ENCODE assay signal across 14 cellular contexts in genomic region chr17:40481106-40481505, GRCh38. TPM values are rescaled to one million over a fixed set of nuclear protein-coding genes. Genes with fewer than 3 reads are reported as not detected.
DNase-seq lines count a peak whose midpoint lies in the region; ATAC-seq, FAIRE-seq and TF ChIP-seq lines count a peak whose summit lies in the region.
"Had no signal": no experiment of that assay in that cellular context is flagged by ENCODE, and none has a peak within 500 bp of the region (broad histone marks: within the 10 kb centered on the region; RNA-seq: fewer than 3 reads in every experiment).

No MANE protein-coding gene starts in this region.

- H4K5ac ChIP-seq in H1 (ENCODE audit: insufficient read length, low read depth, low read length): no peak overlapping the region

- no peaks in the 10 kb centered on the region for H3K36me3 Mint-ChIP-seq in activated T-cell treated with anti-CD3 and anti-CD28 coated beads, Interleukin-2, amount 50 U/mL, for 24 hours (ENCODE audit: low read depth)
- no peaks in the 10 kb centered on the region for H3K36me3 Mint-ChIP-seq in stimulated activated naive B cell treated with anti-CD40 and anti-IgM and Interleukin-4, amounts not matched to agents 10 μg/mL and 1 μg/mL and 100 μg/mL, for 72 hours

- H3K23me2 ChIP-seq in H1 (ENCODE audit: low read depth, low read length): no peaks in the 10 kb centered on the region; the same call in 1 of the 2 replicates

- CTCF ChIA-PET in H1 (lab: Charles Lee; ENCODE audit: partially characterized antibody): interaction anchor here (0.7 to 1.5 kb wide), 6 partner anchors 18 to 79 kb away, joined by 3 to 6 read pairs (median 4); no protein-coding TSS in a partner anchor

- H4K8ac ChIP-seq in H1 (ENCODE audit: extremely low read depth, insufficient read depth, low read length): no peak overlapping the region

- H3K27me3 ChIP-seq in RWPE2 (ENCODE audit: insufficient read depth, poor library complexity, severe bottlenecking) (no peaks in the 10 kb centered on the region), H1 (replicated peaks in 1 of 4; ENCODE audit: control insufficient read depth in 3 of 4, extremely low read depth in 1 of 4, insufficient read depth in 3 of 4, low read length in 3 of 4) (no peaks in the 10 kb centered on the region; a peak in 1 of 7 replicates), gastroesophageal sphincter (no peaks in the 10 kb centered on the region)
- H3K27me3 ChIP-seq: SJSA1 had no signal

- H2AFZ ChIP-seq in H1 (ENCODE audit: low read length): no peak overlapping the region
- H2AFZ ChIP-seq: parathyroid adenoma had no signal

- H2AK5ac ChIP-seq in H1 (ENCODE audit: low read depth, low read length): no peak overlapping the region

- peak overlapping the region; percentile 44 for H4K91ac ChIP-seq in H1 (replicated peaks; ENCODE audit: insufficient read length, low read length)

- no peaks in the 10 kb centered on the region for H3K79me2 ChIP-seq in H1 (ENCODE audit: control insufficient read depth in 1 of 2, insufficient read depth in 2 of 2, low read length in 2 of 2)
- H3K79me2 ChIP-seq: parathyroid adenoma had no signal

- H3K4me3 Mint-ChIP-seq in activated T-cell treated with anti-CD3 and anti-CD28 coated beads, Interleukin-2, amount 50 U/mL, for 24 hours: peak overlapping the region; percentile 73
- H3K4me3 Mint-ChIP-seq in stimulated activated naive B cell treated with anti-CD40 and anti-IgM and Interleukin-4, amounts not matched to agents 10 μg/mL and 1 μg/mL and 100 μg/mL, for 72 hours: peak overlapping the region; percentile 51 to 62

- peak overlapping the region; percentile 100 for H3K27ac ChIP-seq in RWPE2 (ENCODE audit: poor library complexity, severe bottlenecking)
- no peak overlapping the region for H3K27ac ChIP-seq in H1 (ENCODE audit: low read depth, low read length)
- H3K27ac ChIP-seq in gastroesophageal sphincter: no peak overlapping the region
- H3K27ac ChIP-seq: parathyroid adenoma, SJSA1 had no signal

- no peak overlapping the region for H2BK120ac ChIP-seq in H1 (replicated peaks; ENCODE audit: low read depth, low read length)

- no peak for TF ChIP-seq POLR2A in H1 (IDR thresholded peaks at IDR 0.05; ENCODE audit: control extremely low read depth in 1 of 2, low read depth in 2 of 2, low read length in 2 of 2)
- no peak for TF ChIP-seq POLR2A in gastroesophageal sphincter (IDR thresholded peaks at IDR 0.05)

- H3K9me3 ChIP-seq in RWPE2 (ENCODE audit: severe bottlenecking) (no peaks in the 10 kb centered on the region), H1 (ENCODE audit: insufficient read depth in 2 of 2, low read depth in 1 of 2, low read length in 1 of 2) (no peaks in the 10 kb centered on the region), gastroesophageal sphincter (no peaks in the 10 kb centered on the region)
- H3K9me3 ChIP-seq: SJSA1 had no signal

- H3K9ac ChIP-seq in H1 (replicated peaks in 1 of 4; ENCODE audit: extremely low read depth in 1 of 4, low read depth in 3 of 4, low read length in 3 of 4): no peak overlapping the region
- H3K9ac ChIP-seq: parathyroid adenoma had no signal

- H3K79me1 ChIP-seq in H1 (ENCODE audit: low read depth, low read length): no peaks in the 10 kb centered on the region

- no peaks in the 10 kb centered on the region for H4K20me1 ChIP-seq in H1 (replicated peaks in 1 of 2; ENCODE audit: control insufficient read depth in 1 of 2, insufficient read depth in 2 of 2, low read length in 2 of 2)

- TF ChIP-seq EP300 in H1 (IDR thresholded peaks at IDR 0.05; ENCODE audit: borderline replicate concordance in 1 of 2, low read depth in 2 of 2, low read length in 2 of 2) (no peak), gastroesophageal sphincter (IDR thresholded peaks at IDR 0.05) (no peak)

- peak overlapping the region; percentile 29; the same call in 1 of the 2 replicates for H2BK5ac ChIP-seq in H1 (ENCODE audit: low read depth, low read length)

- H3K56ac ChIP-seq in H1 (replicated peaks; ENCODE audit: insufficient read length, low read depth, low read length): no peak overlapping the region

- no peak for FAIRE-seq in H1 (lab: Jason Lieb, UNC)

- H3K27ac Mint-ChIP-seq in activated T-cell treated with anti-CD3 and anti-CD28 coated beads, Interleukin-2, amount 50 U/mL, for 24 hours: peak overlapping the region; percentile 98
- H3K27ac Mint-ChIP-seq in stimulated activated naive B cell treated with anti-CD40 and anti-IgM and Interleukin-4, amounts not matched to agents 10 μg/mL and 1 μg/mL and 100 μg/mL, for 72 hours: peak overlapping the region; percentile 59

- POLR2A ChIA-PET in H1 (lab: Charles Lee; ENCODE audit: partially characterized antibody): no interaction called here

- H3K18ac ChIP-seq in H1 (ENCODE audit: extremely low read depth, low read length): peak overlapping the region; percentile 54; the same call in 1 of the 2 replicates

- TF ChIP-seq RAD21 in H1 (IDR thresholded peaks at IDR 0.05 in 1 of 2, conservative IDR thresholded peaks at IDR 0.05 in 1 of 2; ENCODE audit: low read depth in 2 of 2, low read length in 2 of 2): no peak

- H3K4me1 ChIP-seq in RWPE2 (ENCODE audit: insufficient read depth, poor library complexity, severe bottlenecking) (peaks cover 24% of the 10 kb centered on the region), H1 (replicated peaks in 1 of 4; ENCODE audit: control insufficient read depth in 3 of 4, insufficient read depth in 4 of 4, low read length in 3 of 4) (peaks cover 0 to 15% (median 7%) of the 10 kb centered on the region in 4 experiments; a peak in 6 of 7 replicates), gastroesophageal sphincter (peaks cover 0 to 12% (median 0%) of the 10 kb centered on the region in 3 donors)
- H3K4me1 ChIP-seq: parathyroid adenoma had no signal

- H3K14ac ChIP-seq in H1 (ENCODE audit: insufficient read length): no peak overlapping the region

- TF ChIP-seq CTCF in RWPE2 (IDR thresholded peaks at IDR 0.05; ENCODE audit: poor library complexity, severe bottlenecking) (no peak), H1 (IDR thresholded peaks at IDR 0.05; ENCODE audit: control extremely low read depth in 1 of 3, insufficient read depth in 1 of 3, low read depth in 1 of 3, low read length in 3 of 3) (no peak), gastroesophageal sphincter (IDR thresholded peaks at IDR 0.05) (no peak)

- H3K4me2 ChIP-seq in H1 (ENCODE audit: insufficient read depth in 1 of 2, low read depth in 2 of 2, low read length in 2 of 2): no peak overlapping the region

- no peak overlapping the region for H3K23ac ChIP-seq in H1 (ENCODE audit: insufficient read length)

- WGBS in H1 (ENCODE audit: extremely low coverage in 1 of 2, insufficient coverage in 1 of 2, insufficient read length in 1 of 2, insufficient replicate concordance in 2 of 2, low coverage in 1 of 2, low lambda C conversion rate in 2 of 2, missing lambda C conversion rate in 1 of 2), 2 experiments: 88% methylated on average over 7 of the region's 7 CpGs; no CpG with 5 or more reads in 1 of the 2 experiments
- WGBS in gastroesophageal sphincter (ENCODE audit: low coverage in 1 of 2), 2 donors: 89 to 91% methylated on average over 5 to 6 of the region's 7 CpGs

- H3K4ac ChIP-seq in H1 (replicated peaks; ENCODE audit: insufficient read length, low read depth, low read length): no peak overlapping the region

- peak overlapping the region; percentile 43; the same call in 1 of the 2 replicates for H2BK12ac ChIP-seq in H1 (ENCODE audit: low read depth, low read length)

- H3K4me3 ChIP-seq in RWPE2 (ENCODE audit: severe bottlenecking) (no peak overlapping the region), H1 (ENCODE audit: extremely low read depth in 1 of 4, insufficient read depth in 2 of 4, low read depth in 3 of 4, low read length in 4 of 4) (no peak overlapping the region), gastroesophageal sphincter (no peak overlapping the region)
- H3K4me3 ChIP-seq: SJSA1 had no signal

- H3K36me3 ChIP-seq in RWPE2 (ENCODE audit: low read depth) (peaks cover 94% of the 10 kb centered on the region), H1 (ENCODE audit: control insufficient read depth in 2 of 4, insufficient read depth in 4 of 4, low read length in 3 of 4) (no peaks in the 10 kb centered on the region), gastroesophageal sphincter (no peaks in the 10 kb centered on the region)
- H3K36me3 ChIP-seq: SJSA1 had no signal

- peak overlapping the region; percentile 83; the same call in 1 of the 2 replicates for H2BK20ac ChIP-seq in H1 (ENCODE audit: low read length)

- H3K9me3 Mint-ChIP-seq in activated T-cell treated with anti-CD3 and anti-CD28 coated beads, Interleukin-2, amount 50 U/mL, for 24 hours: no peaks in the 10 kb centered on the region
- H3K9me3 Mint-ChIP-seq in stimulated activated naive B cell treated with anti-CD40 and anti-IgM and Interleukin-4, amounts not matched to agents 10 μg/mL and 1 μg/mL and 100 μg/mL, for 72 hours: no peaks in the 10 kb centered on the region

- H3K27me3 Mint-ChIP-seq in activated T-cell treated with anti-CD3 and anti-CD28 coated beads, Interleukin-2, amount 50 U/mL, for 24 hours: no peaks in the 10 kb centered on the region
- H3K27me3 Mint-ChIP-seq in stimulated activated naive B cell treated with anti-CD40 and anti-IgM and Interleukin-4, amounts not matched to agents 10 μg/mL and 1 μg/mL and 100 μg/mL, for 72 hours: no peaks in the 10 kb centered on the region

- no peak for ATAC-seq in RWPE2 (ENCODE audit: low read depth)
- ATAC-seq in stimulated activated naive B cell treated with anti-CD40 and anti-IgM and Interleukin-4, amounts not matched to agents 10 μg/mL and 1 μg/mL and 100 μg/mL, for 72 hours (replicated peaks): no peak
- ATAC-seq in gastroesophageal sphincter: no peak

- DNase-seq in activated T-cell treated with anti-CD3 and anti-CD28 coated beads, Interleukin-2, amount 50 U/mL, for 24 hours: no peak
- DNase-seq in activated T-cell treated with anti-CD3 and anti-CD28 coated beads for 4 hours: no peak
- no peak for DNase-seq in RWPE2 (ENCODE audit: low spot score)
- DNase-seq in H1 (ENCODE audit: low read depth in 1 of 2, low spot score in 2 of 2): no peak
- no peak for DNase-seq in stimulated activated naive B cell treated with anti-CD40 and anti-IgM and Interleukin-4, amounts not matched to agents 10 μg/mL and 1 μg/mL and 100 μg/mL, for 72 hours
- DNase-seq in activated CD8-positive, alpha-beta memory T cell treated with anti-CD3 and anti-CD28 coated beads, Interleukin-2, amount 50 U/mL, for 4 hours: no peak
- DNase-seq in cortex of kidney (lab: John Stamatoyannopoulos, UW): no peak
- DNase-seq: cerebellar nuclear complex, NCI-H2107 had no signal

- H2BK15ac ChIP-seq in H1 (ENCODE audit: low read length): no peak overlapping the region

- H3K4me1 Mint-ChIP-seq in activated T-cell treated with anti-CD3 and anti-CD28 coated beads, Interleukin-2, amount 50 U/mL, for 24 hours (ENCODE audit: low read depth): peaks cover 75% of the 10 kb centered on the region
- H3K4me1 Mint-ChIP-seq in stimulated activated naive B cell treated with anti-CD40 and anti-IgM and Interleukin-4, amounts not matched to agents 10 μg/mL and 1 μg/mL and 100 μg/mL, for 72 hours: peaks cover 38 to 63% of the 10 kb centered on the region in 2 donors

RNA-seq across cellular contexts. Expression of gene TNS4, which starts 20.3 kb away (rescaled TPM):
- 0.20 and 0.80 TPM in 2 replicates for total RNA-seq in H1 (2021; fragmentation: NEBNext Ultra II Directional; extraction: Animal tissue kit (Norgen Biotek cat#: 25700))
- polyA plus RNA-seq in H1 (2011; rRNA removed): 0.21 and 0.39 TPM in 2 replicates
- 0.49 TPM for polyA plus RNA-seq in H1 (2011; cell fraction: cytosol; rRNA removed)
- 0.54 TPM for polyA plus RNA-seq in H1 (2011; cell fraction: nucleus; rRNA removed)
- 0.21 to 0.76 TPM (median 0.30 TPM) in 4 replicates for polyA plus RNA-seq in H1 (2012, experiment 1 of 2)
- polyA plus RNA-seq in H1 (2012, experiment 2 of 2): 0.10 TPM
- 0.39 TPM for polyA plus RNA-seq in H1 (2013, experiment 1 of 2)
- 0.63 TPM for polyA plus RNA-seq in H1 (2013, experiment 2 of 2)
- polyA minus RNA-seq in H1 (2011; rRNA and poly(A)+ RNA removed): 0.60 and 0.66 TPM in 2 replicates
- not detected for polyA minus RNA-seq in H1 (2011; cell fraction: cytosol; rRNA and poly(A)+ RNA removed)
- polyA minus RNA-seq in H1 (2011; cell fraction: nucleus; rRNA and poly(A)+ RNA removed): 0.90 TPM
- 1 to 10 TPM in 1 of 4 donors, not detected in 3; 2.2 TPM for total RNA-seq in gastroesophageal sphincter
- total RNA-seq: lung microvascular endothelial cell, M059J, SJSA1 had no signal

RNA-seq across cellular contexts. Expression of gene IGFBP4, which starts 37.9 kb away (rescaled TPM):
- 105 and 109 TPM in 2 replicates for total RNA-seq in H1 (2021; fragmentation: NEBNext Ultra II Directional; extraction: Animal tissue kit (Norgen Biotek cat#: 25700))
- polyA plus RNA-seq in H1 (2011; rRNA removed): 79.9 and 85.5 TPM in 2 replicates
- 68.0 TPM for polyA plus RNA-seq in H1 (2011; cell fraction: cytosol; rRNA removed)
- 63.6 TPM for polyA plus RNA-seq in H1 (2011; cell fraction: nucleus; rRNA removed)
- polyA plus RNA-seq in H1 (2012, experiment 1 of 2): 95.6 to 171 TPM (median 141 TPM) in 4 replicates
- polyA plus RNA-seq in H1 (2012, experiment 2 of 2): 167 TPM
- polyA plus RNA-seq in H1 (2013, experiment 1 of 2): 95.7 TPM
- 105 TPM for polyA plus RNA-seq in H1 (2013, experiment 2 of 2)
- polyA minus RNA-seq in H1 (2011; rRNA and poly(A)+ RNA removed): 64.7 and 69.4 TPM in 2 replicates
- 60.8 TPM for polyA minus RNA-seq in H1 (2011; cell fraction: cytosol; rRNA and poly(A)+ RNA removed)
- polyA minus RNA-seq in H1 (2011; cell fraction: nucleus; rRNA and poly(A)+ RNA removed): 36.3 TPM
- 100 to 1,000 TPM; 209 to 428 (median 281) TPM for total RNA-seq in gastroesophageal sphincter
